9 cellular contexts compared by ENCODE assay signal in genomic region chr19:57815247-57816075, GRCh38. TPM values are rescaled to one million over a fixed set of nuclear protein-coding genes. Genes with fewer than 3 reads are reported as not detected.
DNase-seq lines count a peak whose midpoint lies in the region; TF ChIP-seq lines count a peak whose summit lies in the region.
"Had no signal": no experiment of that assay in that cellular context is flagged by ENCODE, and none has a peak within 500 bp of the region (broad histone marks: within the 10 kb centered on the region; RNA-seq: fewer than 3 reads in every experiment).

No MANE protein-coding gene starts in this region.

- H3K27ac ChIP-seq in DOHH2 (ENCODE audit: low read depth, low read length) = no peak overlapping the region
- peak overlapping the region; percentile 71 for H3K27ac ChIP-seq in RWPE1
- peak overlapping the region; percentile 72 to 79 (median 76) for H3K27ac ChIP-seq in esophagus muscularis mucosa (replicated peaks in 1 of 4)
- peak overlapping the region; percentile 82 to 84 for H3K27ac ChIP-seq in prostate gland

- H3K4me3 ChIP-seq in DOHH2 (ENCODE audit: low read length) (peak overlapping the region; percentile 78), esophagus muscularis mucosa (peak overlapping the region; percentile 63 to 86 (median 76)), prostate gland (peak overlapping the region in 1 of 2 donors; percentile 65)

- H3K9me2 ChIP-seq in DOHH2 (replicated peaks; ENCODE audit: control insufficient read depth, low read length) = no peaks in the 10 kb centered on the region

- no peak for TF ChIP-seq POLR2A in esophagus muscularis mucosa (IDR thresholded peaks at IDR 0.05; ENCODE audit: low read depth)
- no peak for TF ChIP-seq POLR2A in prostate gland (IDR thresholded peaks at IDR 0.05)
- TF ChIP-seq POLR2A in erythroblast (IDR thresholded peaks at IDR 0.05; ENCODE audit: low read length) = no peak

- intact Hi-C loops in esophagus muscularis mucosa (cut with DNase I) (loop anchor here (10.0 kb wide), 1 partner anchor 71 kb away; the partner anchor contains the start of gene ZNF776), prostate gland (cut with DNase I) (no loop called here)

- TF ChIP-seq CTCF in DOHH2 (IDR thresholded peaks at IDR 0.05; ENCODE audit: low read depth, low read length, poor library complexity, severe bottlenecking) (no peak), RWPE1 (conservative IDR thresholded peaks at IDR 0.05; ENCODE audit: low read depth) (no peak), esophagus muscularis mucosa (IDR thresholded peaks at IDR 0.05) (no peak), prostate gland (IDR thresholded peaks at IDR 0.05) (no peak)

- POLR2A ChIA-PET in RWPE1 (lab: Yijun Ruan, JAX; ENCODE audit: low non-redundant PET) = interaction anchor here (0.6 kb wide), 1 partner anchor 11 kb away, joined by 4 read pairs; no protein-coding TSS in a partner anchor

- H3K4me2 ChIP-seq in DOHH2 (ENCODE audit: low read length) = peak overlapping the region; percentile 72

- no peak for TF ChIP-seq EP300 in esophagus muscularis mucosa (IDR thresholded peaks at IDR 0.05)

- CTCF ChIA-PET in RWPE1 (lab: Yijun Ruan, JAX) = no interaction called here

- H3K27me3 ChIP-seq in DOHH2 (ENCODE audit: control insufficient read depth, low read length) (no peaks in the 10 kb centered on the region), esophagus muscularis mucosa (no peaks in the 10 kb centered on the region), prostate gland (replicated peaks; ENCODE audit: insufficient read depth) (no peaks in the 10 kb centered on the region)
- H3K27me3 ChIP-seq: MG63 had no signal

- H3K4me1 ChIP-seq in DOHH2 (ENCODE audit: control insufficient read depth, low read length) = peaks cover 32% of the 10 kb centered on the region
- peaks cover 11 to 37% (median 29%) of the 10 kb centered on the region in 4 donors for H3K4me1 ChIP-seq in esophagus muscularis mucosa
- peaks cover 5% of the 10 kb centered on the region for H3K4me1 ChIP-seq in prostate gland (replicated peaks)

- peaks cover 32% of the 10 kb centered on the region for H3K79me2 ChIP-seq in DOHH2 (ENCODE audit: control insufficient read depth, low read length)

- no peak for DNase-seq in RWPE1 (ENCODE audit: low spot score)
- DNase-seq in esophagus muscularis mucosa (ENCODE audit: extremely low spot score) = no peak
- DNase-seq in prostate gland (ENCODE audit: low spot score) = no peak
- DNase-seq in stimulated activated CD4-positive, alpha-beta T cell treated with anti-CD3 and anti-CD28 coated beads, Interleukin-2, amount 100 ng/mL, for 48 hours = no peak
- DNase-seq in stimulated activated CD4-positive, alpha-beta T cell treated with anti-CD3 and anti-CD28 coated beads, Interleukin-2, amount 100 ng/mL, for 24 hours = no peak
- no peak for DNase-seq in OCI-M2 (lab: John Stamatoyannopoulos, UW; ENCODE audit: unreplicated experiment)
- no peak for DNase-seq in erythroblast (lab: John Stamatoyannopoulos, UW)

- peaks cover 17% of the 10 kb centered on the region for H3K36me3 ChIP-seq in DOHH2 (ENCODE audit: control insufficient read depth, low read length)
- H3K36me3 ChIP-seq in esophagus muscularis mucosa = peaks cover 3 to 21% (median 12%) of the 10 kb centered on the region in 4 donors
- no peaks in the 10 kb centered on the region for H3K36me3 ChIP-seq in prostate gland

- WGBS in esophagus muscularis mucosa = 89% methylated on average over 16 of the region's 17 CpGs
- 68% methylated on average over 17 of the region's 17 CpGs for WGBS in prostate gland

- H3F3A ChIP-seq in DOHH2 (ENCODE audit: control insufficient read depth, insufficient read depth) = no peaks in the 10 kb centered on the region

- H3K9me3 ChIP-seq in DOHH2 (ENCODE audit: control insufficient read depth, insufficient read depth, low read length) = no peaks in the 10 kb centered on the region
- no peaks in the 10 kb centered on the region for H3K9me3 ChIP-seq in esophagus muscularis mucosa
- H3K9me3 ChIP-seq in prostate gland = no peaks in the 10 kb centered on the region
- H3K9me3 ChIP-seq: MG63 had no signal

- no peaks in the 10 kb centered on the region for H4K20me1 ChIP-seq in DOHH2 (ENCODE audit: control insufficient read depth, insufficient read depth, low read depth, low read length)

RNA-seq across cellular contexts. Expression of gene ZNF552, which starts 0.7 kb away (rescaled TPM):
- total RNA-seq in esophagus muscularis mucosa (1 to 10 TPM; 2.9 to 5.0 (median 4.5) TPM), prostate gland (10 to 100 TPM; 22.0 to 54.9 TPM)

RNA-seq across cellular contexts. Expression of gene ZNF587B, which starts 14.6 kb away (rescaled TPM):
- 10 to 100 TPM in 2 of 4 donors, 1 to 10 TPM in 2; 6.3 to 14.1 (median 9.3) TPM for total RNA-seq in esophagus muscularis mucosa
- 10 to 100 TPM; 21.1 to 23.5 TPM for total RNA-seq in prostate gland

RNA-seq across cellular contexts. Expression of gene ZNF587, which starts 34.2 kb away (rescaled TPM):
- total RNA-seq in esophagus muscularis mucosa (10 to 100 TPM; 10.9 to 27.8 (median 19.8) TPM), prostate gland (10 to 100 TPM; 32.1 to 49.7 TPM)

RNA-seq across cellular contexts. Expression of gene ZNF586, which starts 46.0 kb away (rescaled TPM):
- total RNA-seq in esophagus muscularis mucosa (10 to 100 TPM; 11.8 to 16.6 (median 13.0) TPM), prostate gland (10 to 100 TPM; 15.4 to 34.8 TPM)
